ENCODE assay signal across 8 cellular contexts in genomic region chr19:48398329-48399235, GRCh38. TPM values are rescaled to one million over a fixed set of nuclear protein-coding genes. Genes with fewer than 3 reads are reported as not detected.
DNase-seq lines count a peak whose midpoint lies in the region; ATAC-seq, FAIRE-seq and TF ChIP-seq lines count a peak whose summit lies in the region.

No MANE protein-coding gene starts in this region.

- POLR2A ChIA-PET in BJ (lab: Charles Lee): no interaction called here
- POLR2A ChIA-PET in GM12878 (lab: Charles Lee): no interaction called here

- peak overlapping the region; percentile 60 for H3K4me3 ChIP-seq in BJ (ENCODE audit: low read depth, low read length)
- H3K4me3 ChIP-seq in GM12878: peak overlapping the region; percentile 74
- peak overlapping the region; percentile 73 for H3K4me3 ChIP-seq in iPS-20b (ENCODE audit: low read length)

- DNase-seq in BJ (ENCODE audit: low read depth): no peak
- peak; percentile 83 for DNase-seq in NAMALWA (ENCODE audit: low spot score)
- DNase-seq in T-helper 9 cell: peak; percentile 81
- no peak for DNase-seq in GM12878 (ENCODE audit: low read depth, low spot score)
- DNase-seq in stimulated activated CD4-positive, alpha-beta T cell treated with anti-CD3 and anti-CD28 coated beads, Interleukin-15, amount 100 ng/mL, for 48 hours (ENCODE audit: low read depth in 2 of 2): peak; percentile 84
- no peak for DNase-seq in GOT3 (lab: John Stamatoyannopoulos, UW)

- H3K9me3 ChIP-seq in GM12878 (replicated peaks; ENCODE audit: control insufficient read depth, insufficient read depth, low read length) (no peaks in the 10 kb centered on the region), iPS-20b (ENCODE audit: insufficient read depth, low read depth, low read length) (peaks cover 3% of the 10 kb centered on the region; the same call in 1 of the 2 replicates)

- H3K79me2 ChIP-seq in GM12878 (ENCODE audit: control insufficient read depth, insufficient read depth, low read length): no peaks in the 10 kb centered on the region

- no peak for TF ChIP-seq EP300 in GM12878 (IDR thresholded peaks at IDR 0.05; ENCODE audit: borderline replicate concordance in 1 of 2, control insufficient read depth in 1 of 2, low read depth in 2 of 2, low read length in 2 of 2)

- WGBS in GM12878 (ENCODE audit: insufficient coverage, insufficient replicate concordance, low lambda C conversion rate, missing lambda C conversion rate): 14% methylated on average over 37 of the region's 109 CpGs

- intact Hi-C loops in GM12878 (cut with micrococcal nuclease; ENCODE audit: unreplicated experiment): no loop called here

- RAD21 ChIA-PET in GM12878 (lab: Charles Lee; ENCODE audit: unreplicated experiment): no interaction called here

- SMC1A ChIA-PET in GM12878 (lab: Charles Lee; ENCODE audit: uncharacterized antibody, unreplicated experiment): no interaction called here

- in situ Hi-C loops in GM12878 (cut with MboI): no loop called here

- peak overlapping the region; percentile 11; the same call in 1 of the 2 replicates for H3K27ac ChIP-seq in GM12878 (ENCODE audit: control insufficient read depth, insufficient read depth)
- no peak overlapping the region for H3K27ac ChIP-seq in iPS-20b (ENCODE audit: low read length)

- TF ChIP-seq RAD21 in GM12878 (IDR thresholded peaks at IDR 0.05; ENCODE audit: insufficient read depth, low read depth, low read length): no peak

- H3K36me3 ChIP-seq in BJ (ENCODE audit: control insufficient read depth, insufficient read depth, low read length) (no peaks in the 10 kb centered on the region), GM12878 (ENCODE audit: control insufficient read depth in 2 of 2, insufficient read depth in 2 of 2, low read length in 1 of 2) (no peaks in the 10 kb centered on the region), iPS-20b (ENCODE audit: insufficient read depth, low read depth, low read length) (no peaks in the 10 kb centered on the region)

- FAIRE-seq in GM12878 (lab: Jason Lieb, UNC): no peak

- CTCF ChIA-PET in BJ (lab: Yijun Ruan, JAX) (no interaction called here), GM12878 (lab: Yijun Ruan, JAX) (no interaction called here)

- H3K9ac ChIP-seq in GM12878 (ENCODE audit: control insufficient read depth, insufficient read depth, low read length) (peak overlapping the region; percentile 64), iPS-20b (ENCODE audit: low read depth, low read length) (peak overlapping the region; percentile 69; the same call in 1 of the 2 replicates)

- TF ChIP-seq CTCF in BJ (IDR thresholded peaks at IDR 0.05; ENCODE audit: insufficient read depth, low read depth, low read length) (no peak), GM12878 (IDR thresholded peaks at IDR 0.05 in 2 of 3, conservative IDR thresholded peaks at IDR 0.05 in 1 of 3; ENCODE audit: control insufficient read depth in 2 of 3, extremely low read depth in 1 of 3, insufficient read depth in 1 of 3, low read depth in 3 of 3, low read length in 3 of 3) (no peak)

- peaks cover 4% of the 10 kb centered on the region; the same call in 1 of the 2 replicates for H3K27me3 ChIP-seq in BJ (ENCODE audit: control insufficient read depth, insufficient read depth, low read length)
- H3K27me3 ChIP-seq in GM12878 (replicated peaks in 1 of 2; ENCODE audit: control insufficient read depth in 2 of 2, insufficient read depth in 2 of 2, low read length in 1 of 2): peaks cover 9 to 11% of the 10 kb centered on the region in 2 experiments
- peaks cover 47% of the 10 kb centered on the region for H3K27me3 ChIP-seq in iPS-20b (ENCODE audit: insufficient read depth, low read length)

- no TSS peak for BruUV-seq in GM12878 (replicated peaks; lab: Mats Ljungman, UMichigan)

- peak overlapping the region; percentile 95 for H3K4me2 ChIP-seq in GM12878 (ENCODE audit: control insufficient read depth, insufficient read depth)

- H4K20me1 ChIP-seq in GM12878 (ENCODE audit: control insufficient read depth, insufficient read depth): no peaks in the 10 kb centered on the region

- peaks cover 10% of the 10 kb centered on the region for H3K4me1 ChIP-seq in GM12878 (ENCODE audit: control insufficient read depth, insufficient read depth, low read length)
- peaks cover 15% of the 10 kb centered on the region; the same call in 1 of the 2 replicates for H3K4me1 ChIP-seq in iPS-20b (ENCODE audit: insufficient read depth, low read length)

- H2AFZ ChIP-seq in GM12878 (ENCODE audit: control insufficient read depth, low read depth, low read length): peak overlapping the region; percentile 81

- peak; percentile 69 for ATAC-seq in GM19397 (IDR thresholded peaks at IDR 0.05; ENCODE audit: unreplicated experiment)
- peak; percentile 68 for ATAC-seq in GM12878

- TF ChIP-seq POLR2A in GM12878 (IDR thresholded peaks at IDR 0.05; ENCODE audit: low read depth, low read length): peak; percentile 89

RNA-seq across cellular contexts. Expression of gene GRIN2D, which starts 5.1 kb away (rescaled TPM):
- polyA plus RNA-seq in BJ (2011; rRNA removed) (0.36 and 0.64 TPM in 2 replicates), GM12878 (2011; rRNA removed) (0.03 TPM in 2 replicates), GM12878 (2014; fragmentation: Illumina TruSeq; extraction: Trizol) (0.07 TPM in 1 of 2 replicates, not detected in the other), GM12878 (2014; fragmentation: Nextera tagmentation; extraction: Ambion mirVana) (not detected), GM12878 (2014; rRNA removed) (0.03 and 0.04 TPM in 2 replicates), GM12878 (2016; fragmentation: Nextera tagmentation; extraction: Ambion mirVana) (under 1 TPM; 0.03 TPM)
- 1.5 and 2.0 TPM in 2 replicates for polyA minus RNA-seq in BJ (2011; rRNA and poly(A)+ RNA removed)
- 0.58 and 0.83 TPM in 2 replicates for total RNA-seq in GM12878 (2013; cell fraction: nucleolus; rRNA removed)
- total RNA-seq in GM12878 (2014; rRNA removed) (0.05 and 0.06 TPM in 2 replicates), GM12878 (2014; rRNA removed; fragmentation: Illumina TruSeq; extraction: Trizol) (0.05 TPM in 1 of 2 replicates, not detected in the other), GM12878 (2021) (0.32 and 0.38 TPM in 2 replicates)
- polyA plus RNA-seq in GM12878 (2011; ENCODE audit: low read depth): 0.09 TPM
- polyA plus RNA-seq in GM12878 (2011; cell fraction: cytosol; rRNA removed): 0.02 and 0.04 TPM in 2 replicates
- polyA plus RNA-seq in GM12878 (2011; cell fraction: nucleus; rRNA removed): 0.13 and 0.22 TPM in 2 replicates
- 0.29 and 0.32 TPM in 2 replicates for polyA plus RNA-seq in GM12878 (2012)
- polyA minus RNA-seq in GM12878 (2011; rRNA and poly(A)+ RNA removed): 0.05 TPM in 1 of 2 replicates, not detected in the other
- not detected in 2 replicates for polyA minus RNA-seq in GM12878 (2011; cell fraction: cytosol; rRNA and poly(A)+ RNA removed)
- polyA minus RNA-seq in GM12878 (2011; cell fraction: nucleus; rRNA and poly(A)+ RNA removed): 0.10 and 0.12 TPM in 2 replicates

RNA-seq across cellular contexts. Expression of gene KDELR1, which starts 7.2 kb away (rescaled TPM):
- 237 and 273 TPM in 2 replicates for polyA plus RNA-seq in BJ (2011; rRNA removed)
- 139 and 184 TPM in 2 replicates for polyA minus RNA-seq in BJ (2011; rRNA and poly(A)+ RNA removed)
- total RNA-seq in GM12878 (2013; cell fraction: nucleolus; rRNA removed): 22.9 and 23.8 TPM in 2 replicates
- total RNA-seq in GM12878 (2014; rRNA removed): 34.8 and 35.9 TPM in 2 replicates
- 25.2 and 26.8 TPM in 2 replicates for total RNA-seq in GM12878 (2014; rRNA removed; fragmentation: Illumina TruSeq; extraction: Trizol)
- total RNA-seq in GM12878 (2021): 70.7 and 71.0 TPM in 2 replicates
- polyA plus RNA-seq in GM12878 (2011; ENCODE audit: low read depth): 38.9 TPM
- polyA plus RNA-seq in GM12878 (2011; rRNA removed): 24.5 and 52.5 TPM in 2 replicates
- 40.6 and 54.5 TPM in 2 replicates for polyA plus RNA-seq in GM12878 (2011; cell fraction: cytosol; rRNA removed)
- polyA plus RNA-seq in GM12878 (2011; cell fraction: nucleus; rRNA removed): 39.0 and 39.8 TPM in 2 replicates
- 74.1 and 86.4 TPM in 2 replicates for polyA plus RNA-seq in GM12878 (2012)
- 52.3 and 67.3 TPM in 2 replicates for polyA plus RNA-seq in GM12878 (2014; fragmentation: Illumina TruSeq; extraction: Trizol)
- 10 to 100 TPM in 1 of 2 experiments, 1 to 10 TPM in 1; 2.3 to 13.2 TPM for polyA plus RNA-seq in GM12878 (2014; fragmentation: Nextera tagmentation; extraction: Ambion mirVana)
- polyA plus RNA-seq in GM12878 (2014; rRNA removed): 38.0 and 44.6 TPM in 2 replicates
- 10 to 100 TPM; 54.3 to 59.1 TPM for polyA plus RNA-seq in GM12878 (2016; fragmentation: Nextera tagmentation; extraction: Ambion mirVana)
- polyA minus RNA-seq in GM12878 (2011; rRNA and poly(A)+ RNA removed): 31.0 and 33.4 TPM in 2 replicates
- polyA minus RNA-seq in GM12878 (2011; cell fraction: cytosol; rRNA and poly(A)+ RNA removed): 24.6 and 34.2 TPM in 2 replicates
- polyA minus RNA-seq in GM12878 (2011; cell fraction: nucleus; rRNA and poly(A)+ RNA removed): 6.9 and 14.1 TPM in 2 replicates

RNA-seq across cellular contexts. Expression of gene SYNGR4, which starts 34.4 kb away (rescaled TPM):
- not detected in 2 replicates for polyA plus RNA-seq in BJ (2011; rRNA removed)
- not detected in 2 replicates for polyA minus RNA-seq in BJ (2011; rRNA and poly(A)+ RNA removed)
- not detected in 2 replicates for total RNA-seq in GM12878 (2013; cell fraction: nucleolus; rRNA removed)
- not detected in 2 replicates for total RNA-seq in GM12878 (2014; rRNA removed)
- total RNA-seq in GM12878 (2014; rRNA removed; fragmentation: Illumina TruSeq; extraction: Trizol): 0.18 TPM in 1 of 2 replicates, not detected in the other
- total RNA-seq in GM12878 (2021): 0.21 and 0.35 TPM in 2 replicates
- 0.33 TPM for polyA plus RNA-seq in GM12878 (2011; ENCODE audit: low read depth)
- 0.14 TPM in 1 of 2 replicates, not detected in the other for polyA plus RNA-seq in GM12878 (2011; rRNA removed)
- polyA plus RNA-seq in GM12878 (2011; cell fraction: cytosol; rRNA removed): 0.13 and 0.17 TPM in 2 replicates
- polyA plus RNA-seq in GM12878 (2011; cell fraction: nucleus; rRNA removed): 0.13 and 0.19 TPM in 2 replicates
- 0.45 and 0.49 TPM in 2 replicates for polyA plus RNA-seq in GM12878 (2012)
- not detected in 2 replicates for polyA plus RNA-seq in GM12878 (2014; fragmentation: Illumina TruSeq; extraction: Trizol)
- polyA plus RNA-seq in GM12878 (2014; fragmentation: Nextera tagmentation; extraction: Ambion mirVana): not detected
- 0.08 and 0.29 TPM in 2 replicates for polyA plus RNA-seq in GM12878 (2014; rRNA removed)
- under 1 TPM in 1 of 2 experiments, not detected in 1; 0.72 TPM for polyA plus RNA-seq in GM12878 (2016; fragmentation: Nextera tagmentation; extraction: Ambion mirVana)
- not detected in 2 replicates for polyA minus RNA-seq in GM12878 (2011; rRNA and poly(A)+ RNA removed)
- not detected in 2 replicates for polyA minus RNA-seq in GM12878 (2011; cell fraction: cytosol; rRNA and poly(A)+ RNA removed)
- polyA minus RNA-seq in GM12878 (2011; cell fraction: nucleus; rRNA and poly(A)+ RNA removed): not detected in 2 replicates

RNA-seq across cellular contexts. Expression of gene TMEM143, which starts 34.8 kb away (rescaled TPM):
- 5.7 and 9.9 TPM in 2 replicates for polyA plus RNA-seq in BJ (2011; rRNA removed)
- polyA minus RNA-seq in BJ (2011; rRNA and poly(A)+ RNA removed): 4.1 and 8.1 TPM in 2 replicates
- 16.0 and 17.3 TPM in 2 replicates for total RNA-seq in GM12878 (2013; cell fraction: nucleolus; rRNA removed)
- 9.2 and 9.3 TPM in 2 replicates for total RNA-seq in GM12878 (2014; rRNA removed)
- 3.1 and 4.7 TPM in 2 replicates for total RNA-seq in GM12878 (2014; rRNA removed; fragmentation: Illumina TruSeq; extraction: Trizol)
- total RNA-seq in GM12878 (2021): 15.6 and 17.2 TPM in 2 replicates
- polyA plus RNA-seq in GM12878 (2011; ENCODE audit: low read depth): 3.4 TPM
- 6.4 and 11.0 TPM in 2 replicates for polyA plus RNA-seq in GM12878 (2011; rRNA removed)
- polyA plus RNA-seq in GM12878 (2011; cell fraction: cytosol; rRNA removed): 11.9 and 12.5 TPM in 2 replicates
- 60.4 and 66.4 TPM in 2 replicates for polyA plus RNA-seq in GM12878 (2011; cell fraction: nucleus; rRNA removed)
- polyA plus RNA-seq in GM12878 (2012): 12.4 and 15.9 TPM in 2 replicates
- polyA plus RNA-seq in GM12878 (2014; fragmentation: Illumina TruSeq; extraction: Trizol): 3.3 and 7.0 TPM in 2 replicates
- 1 to 10 TPM; 1.5 to 2.4 TPM for polyA plus RNA-seq in GM12878 (2014; fragmentation: Nextera tagmentation; extraction: Ambion mirVana)
- 14.0 and 16.1 TPM in 2 replicates for polyA plus RNA-seq in GM12878 (2014; rRNA removed)
- 10 to 100 TPM; 19.3 to 19.5 TPM for polyA plus RNA-seq in GM12878 (2016; fragmentation: Nextera tagmentation; extraction: Ambion mirVana)
- 6.2 and 13.1 TPM in 2 replicates for polyA minus RNA-seq in GM12878 (2011; rRNA and poly(A)+ RNA removed)
- 5.6 and 6.4 TPM in 2 replicates for polyA minus RNA-seq in GM12878 (2011; cell fraction: cytosol; rRNA and poly(A)+ RNA removed)
- 13.8 and 18.5 TPM in 2 replicates for polyA minus RNA-seq in GM12878 (2011; cell fraction: nucleus; rRNA and poly(A)+ RNA removed)

RNA-seq across cellular contexts. Expression of gene GRWD1, which starts 47.2 kb away (rescaled TPM):
- polyA plus RNA-seq in BJ (2011; rRNA removed) (13.9 and 20.0 TPM in 2 replicates), GM12878 (2011; rRNA removed) (17.4 and 26.4 TPM in 2 replicates), GM12878 (2014; fragmentation: Illumina TruSeq; extraction: Trizol) (9.2 and 14.0 TPM in 2 replicates), GM12878 (2014; fragmentation: Nextera tagmentation; extraction: Ambion mirVana) (1 to 10 TPM; 1.4 to 3.0 TPM), GM12878 (2014; rRNA removed) (44.6 and 46.5 TPM in 2 replicates), GM12878 (2016; fragmentation: Nextera tagmentation; extraction: Ambion mirVana) (100 to 1,000 TPM; 103 TPM)
- 10.5 and 11.3 TPM in 2 replicates for polyA minus RNA-seq in BJ (2011; rRNA and poly(A)+ RNA removed)
- total RNA-seq in GM12878 (2013; cell fraction: nucleolus; rRNA removed): 22.0 and 26.3 TPM in 2 replicates
- total RNA-seq in GM12878 (2014; rRNA removed) (26.5 and 30.6 TPM in 2 replicates), GM12878 (2014; rRNA removed; fragmentation: Illumina TruSeq; extraction: Trizol) (22.4 and 30.9 TPM in 2 replicates), GM12878 (2021) (75.8 and 79.0 TPM in 2 replicates)
- polyA plus RNA-seq in GM12878 (2011; ENCODE audit: low read depth): 6.1 TPM
- 33.3 and 42.0 TPM in 2 replicates for polyA plus RNA-seq in GM12878 (2011; cell fraction: cytosol; rRNA removed)
- 24.8 and 43.8 TPM in 2 replicates for polyA plus RNA-seq in GM12878 (2011; cell fraction: nucleus; rRNA removed)
- polyA plus RNA-seq in GM12878 (2012): 20.2 and 22.0 TPM in 2 replicates
- polyA minus RNA-seq in GM12878 (2011; rRNA and poly(A)+ RNA removed): 12.8 and 20.6 TPM in 2 replicates
- polyA minus RNA-seq in GM12878 (2011; cell fraction: cytosol; rRNA and poly(A)+ RNA removed): 14.4 and 21.1 TPM in 2 replicates
- 9.4 and 20.5 TPM in 2 replicates for polyA minus RNA-seq in GM12878 (2011; cell fraction: nucleus; rRNA and poly(A)+ RNA removed)

Comparison
In these comparisons a context has a peak if more than half of its experiments do, and no peak if none do; other contexts are left out.
1. DNase-seq: peak in NAMALWA (single experiment), T-helper 9 cell (single experiment) and stimulated activated CD4-positive, alpha-beta T cell treated with anti-CD3 and anti-CD28 coated beads, Interleukin-15, amount 100 ng/mL, for 48 hours (2 of 2); none in BJ (single experiment), GM12878 (single experiment) and GOT3 (single experiment).
2. Peak in every context shown above with its lines, with median percentiles within 50 percentile points of each other: H3K4me3 ChIP-seq.